Comparison of ENCODE assay signal across 34 cellular contexts in the genomic region with DNA sequence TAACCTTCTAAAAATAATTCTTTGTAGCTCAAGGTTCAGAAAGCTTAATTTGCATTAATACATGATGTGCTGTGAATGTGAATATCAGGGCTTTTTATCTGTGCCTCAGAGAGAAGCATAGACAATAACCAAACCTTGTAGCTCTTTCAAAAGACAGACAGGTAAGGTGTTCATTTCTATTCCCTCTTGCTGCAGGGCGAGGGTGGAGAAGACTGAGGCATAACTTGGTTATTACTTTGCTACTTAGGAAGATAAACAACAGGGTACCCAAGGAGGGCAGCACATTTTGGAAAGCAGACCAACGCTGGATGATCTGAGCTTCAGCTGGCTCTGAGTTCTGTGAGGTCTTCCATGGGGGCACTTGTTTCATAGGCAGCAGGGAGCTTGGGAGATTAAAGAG.
"Had no signal": no experiment of that assay in that cellular context is flagged by ENCODE, and none has a peak within 500 bp of the region (broad histone marks: within the 10 kb centered on the region; RNA-seq: fewer than 3 reads in every experiment).

No MANE protein-coding gene starts in this region.

- H3K9ac ChIP-seq: KMS-11 had no signal

- H3K4me3 ChIP-seq: MG63 had no signal

- H3K36me3 ChIP-seq: MG63 had no signal

- H3K4me2 ChIP-seq: KMS-11 had no signal

- H3K27ac ChIP-seq: KMS-11 had no signal

- H3K27me3 ChIP-seq: MG63 had no signal

- DNase-seq: Karpas-422, Kasumi-1, KG1, MG63, MM.1S, MV-4-11, NCI-H1048, NCI-H1092, NCI-H1092 treated with DMSO at 0.1 percent for 48 hours, NCI-H1105, NCI-H1105 treated with DMSO at 0.1 percent for 48 hours, NCI-H1417 treated with DMSO at 0.1 percent for 48 hours, NCI-H1436, NCI-H1436 treated with DMSO at 0.1 percent for 48 hours, NCI-H146, NCI-H1694, NCI-H1694 treated with DMSO at 0.1 percent for 48 hours, NCI-H187, NCI-H187 treated with DMSO at 0.1 percent for 48 hours, NCI-H1930, NCI-H2029, NCI-H2029 treated with DMSO at 0.1 percent for 48 hours, NCI-H2081, NCI-H2081 treated with DMSO at 0.1 percent for 48 hours, NCI-H2107, NCI-H2171, NCI-H2171 treated with DMSO at 0.1 percent for 48 hours, NCI-H2227 treated with DMSO at 0.1 percent for 48 hours, NCI-H226, NCI-H345, NCI-H446, NCI-H446 treated with DMSO at 0.1 percent for 48 hours, NCI-H510A had no signal
